In genomic region chr16:87970206-87970605, GRCh38 we compare ENCODE assay signal across 23 cellular contexts. TPM values are rescaled to one million over a fixed set of nuclear protein-coding genes. Genes with fewer than 3 reads are reported as not detected.
DNase-seq lines count a peak whose midpoint lies in the region; ATAC-seq, FAIRE-seq and TF ChIP-seq lines count a peak whose summit lies in the region.
"Had no signal": no experiment of that assay in that cellular context is flagged by ENCODE, and none has a peak within 500 bp of the region (broad histone marks: within the 10 kb centered on the region; RNA-seq: fewer than 3 reads in every experiment).

No MANE protein-coding gene starts in this region.

- intact Hi-C loops in left ventricle myocardium superior (cut with micrococcal nuclease), result no loop called here

- DNase-seq in A172 (ENCODE audit: low spot score), result peak; percentile 67
- peak; percentile 33 for DNase-seq in EH (ENCODE audit: low read depth)
- peak; percentile 91 for DNase-seq in astrocyte (ENCODE audit: low read depth)
- peak; percentile 49 for DNase-seq in fibroblast of the aortic adventitia (ENCODE audit: low read depth)
- no peak for DNase-seq in Ammon's horn (ENCODE audit: low spot score)
- no peak for DNase-seq in left ventricle myocardium superior
- DNase-seq: activated CD4-positive, alpha-beta memory T cell treated with anti-CD3 and anti-CD28 coated beads, Interleukin-2, amount 10 ng/mL, durations not matched to agents 7 days and 5 days; activated naive CD4-positive, alpha-beta T cell treated with anti-CD3 and anti-CD28 coated beads, Interleukin-2, amount 10 ng/mL, durations not matched to agents 7 days and 5 days; activated T-cell treated with anti-CD3 and anti-CD28 coated beads, Interleukin-2, amount 50 U/mL, for 1 hour; cortex of kidney; Karpas-422; left colon; NCI-H1092 treated with DMSO at 0.1 percent for 48 hours; NCI-H524 treated with DMSO at 0.1 percent for 48 hours; RPMI8226; stimulated activated CD4-positive, alpha-beta T cell treated with anti-CD3 and anti-CD28 coated beads, Interleukin-1b, Interleukin-23, amount 100 ng/mL, for 48 hours; T-helper 9 cell had no signal

- peak overlapping the region; percentile 87 for H3K27ac Mint-ChIP-seq in astrocyte (ENCODE audit: unreplicated experiment)
- H3K27ac Mint-ChIP-seq: activated CD4-positive, alpha-beta memory T cell treated with anti-CD3 and anti-CD28 coated beads, Interleukin-2, amount 10 ng/mL, durations not matched to agents 7 days and 5 days; activated naive CD4-positive, alpha-beta T cell treated with anti-CD3 and anti-CD28 coated beads, Interleukin-2, amount 10 ng/mL, durations not matched to agents 7 days and 5 days; mesothelial cell of epicardium; stimulated activated memory B cell treated with anti-CD40 and anti-IgM and Interleukin-4, amounts not matched to agents 10 μg/mL and 1 μg/mL and 100 μg/mL, for 72 hours had no signal

- no peak overlapping the region for H3K4me3 Mint-ChIP-seq in astrocyte (ENCODE audit: unreplicated experiment)
- H3K4me3 Mint-ChIP-seq: activated CD4-positive, alpha-beta memory T cell treated with anti-CD3 and anti-CD28 coated beads, Interleukin-2, amount 10 ng/mL, durations not matched to agents 7 days and 5 days; activated naive CD4-positive, alpha-beta T cell treated with anti-CD3 and anti-CD28 coated beads, Interleukin-2, amount 10 ng/mL, durations not matched to agents 7 days and 5 days; mesothelial cell of epicardium; natural killer cell treated with Interleukin-12 subunit alpha and Interleukin-12 subunit beta and Interleukin-15 and Interleukin-18, amount 100 ng/mL, for 72 hours; stimulated activated memory B cell treated with anti-CD40 and anti-IgM and Interleukin-4, amounts not matched to agents 10 μg/mL and 1 μg/mL and 100 μg/mL, for 72 hours had no signal

- H3K4me2 ChIP-seq in astrocyte (ENCODE audit: low read length), result peak overlapping the region; percentile 14

- H3K4me1 Mint-ChIP-seq in astrocyte (ENCODE audit: low read depth, unreplicated experiment), result peaks cover 27% of the 10 kb centered on the region

- peaks cover 71% of the 10 kb centered on the region for H3K79me2 ChIP-seq in astrocyte (ENCODE audit: insufficient read depth, low read length)

- H3K4me3 ChIP-seq in astrocyte (ENCODE audit: insufficient read depth, low read depth, low read length), result no peak overlapping the region
- H3K4me3 ChIP-seq in fibroblast of the aortic adventitia (ENCODE audit: low read depth, low read length), result no peak overlapping the region
- H3K4me3 ChIP-seq: HAP-1 had no signal

- H3K9me3 Mint-ChIP-seq in astrocyte (ENCODE audit: unreplicated experiment), result peaks cover 19% of the 10 kb centered on the region

- peak overlapping the region; percentile 91 for H3K27ac ChIP-seq in astrocyte (ENCODE audit: low read depth, low read length)

- no peaks in the 10 kb centered on the region for H3K36me3 ChIP-seq in astrocyte (ENCODE audit: insufficient read depth, low read length)
- H3K36me3 ChIP-seq: HAP-1 had no signal

- H3K4me1 ChIP-seq in astrocyte (ENCODE audit: insufficient read depth, low read length), result peaks cover 30% of the 10 kb centered on the region
- H3K4me1 ChIP-seq: HAP-1 had no signal

- TF ChIP-seq CTCF in astrocyte (IDR thresholded peaks at IDR 0.05; ENCODE audit: insufficient read depth, low read depth, low read length) (no peak), fibroblast of the aortic adventitia (IDR thresholded peaks at IDR 0.05; ENCODE audit: insufficient read depth, low read length) (no peak)

- no peaks in the 10 kb centered on the region for H3K27me3 Mint-ChIP-seq in astrocyte (ENCODE audit: low read depth, unreplicated experiment)
- H3K27me3 Mint-ChIP-seq: activated CD4-positive, alpha-beta memory T cell treated with anti-CD3 and anti-CD28 coated beads, Interleukin-2, amount 10 ng/mL, durations not matched to agents 7 days and 5 days; activated naive CD4-positive, alpha-beta T cell treated with anti-CD3 and anti-CD28 coated beads, Interleukin-2, amount 10 ng/mL, durations not matched to agents 7 days and 5 days; natural killer cell treated with Interleukin-12 subunit alpha and Interleukin-12 subunit beta and Interleukin-15 and Interleukin-18, amount 100 ng/mL, for 72 hours; stimulated activated memory B cell treated with anti-CD40 and anti-IgM and Interleukin-4, amounts not matched to agents 10 μg/mL and 1 μg/mL and 100 μg/mL, for 72 hours had no signal

- H3K9me3 ChIP-seq in astrocyte (ENCODE audit: insufficient read depth, low read depth, low read length), result peaks cover 6% of the 10 kb centered on the region
- H3K9me3 ChIP-seq: HAP-1 had no signal

- no peak overlapping the region for H2AFZ ChIP-seq in astrocyte (ENCODE audit: low read depth, low read length)

- no peak for FAIRE-seq in astrocyte (lab: Jason Lieb, UNC)

- peaks cover 38% of the 10 kb centered on the region for H3K36me3 Mint-ChIP-seq in astrocyte (ENCODE audit: low read depth, unreplicated experiment)

- peak overlapping the region; percentile 64 for H3K9ac ChIP-seq in astrocyte (ENCODE audit: low read length)

- no peaks in the 10 kb centered on the region for H4K20me1 ChIP-seq in astrocyte (ENCODE audit: insufficient read depth, low read length)

- ATAC-seq in GM18861 (IDR thresholded peaks at IDR 0.05; ENCODE audit: unreplicated experiment), result no peak
- no peak for ATAC-seq in left ventricle myocardium superior
- ATAC-seq in HG02763 (IDR thresholded peaks at IDR 0.05; ENCODE audit: unreplicated experiment), result no peak
- ATAC-seq: left colon; natural killer cell treated with Interleukin-12 subunit alpha and Interleukin-12 subunit beta and Interleukin-15 and Interleukin-18, amount 100 ng/mL, for 72 hours; stimulated activated memory B cell treated with anti-CD40 and anti-IgM and Interleukin-4, amounts not matched to agents 10 μg/mL and 1 μg/mL and 100 μg/mL, for 72 hours had no signal

- H3K27me3 ChIP-seq in astrocyte (ENCODE audit: insufficient read depth, low read length), result no peaks in the 10 kb centered on the region

RNA-seq across cellular contexts. Expression of gene BANP, which starts 19.0 kb away (rescaled TPM):
- 16.9 and 25.4 TPM in 2 replicates for total RNA-seq in A172 (2014; rRNA removed; shearing (Covaris generic))
- total RNA-seq in astrocyte, result 26.0 and 28.9 TPM in 2 replicates
- 15.5 and 30.4 TPM in 2 replicates for total RNA-seq in fibroblast of the aortic adventitia (ENCODE audit: low replicate concordance)
- total RNA-seq in left ventricle myocardium superior, result 15.5 TPM

RNA-seq across cellular contexts. Expression of gene CA5A, which starts 33.9 kb away (rescaled TPM):
- not detected in 2 replicates for total RNA-seq in A172 (2014; rRNA removed; shearing (Covaris generic))
- total RNA-seq in astrocyte (not detected in 2 replicates), fibroblast of the aortic adventitia (ENCODE audit: low replicate concordance) (not detected in 2 replicates), left ventricle myocardium superior (not detected)
- total RNA-seq: activated CD4-positive, alpha-beta memory T cell treated with anti-CD3 and anti-CD28 coated beads, Interleukin-2, amount 10 ng/mL, durations not matched to agents 7 days and 5 days; left colon; mesothelial cell of epicardium; natural killer cell treated with Interleukin-12 subunit alpha and Interleukin-12 subunit beta and Interleukin-15 and Interleukin-18, amount 100 ng/mL, for 72 hours had no signal

Comparison
In these comparisons a context has a peak if more than half of its experiments do, and no peak if none do; other contexts are left out.
1. DNase-seq: peak in A172 (single experiment), EH (single experiment), astrocyte (single experiment) and fibroblast of the aortic adventitia (single experiment); none in Ammon's horn (single experiment) and left ventricle myocardium superior (single experiment).